In genomic region chr1:195328681-195329080, GRCh38 we compare ENCODE assay signal across 12 cellular contexts.
"Had no signal": no experiment of that assay in that cellular context is flagged by ENCODE, and none has a peak within 500 bp of the region (broad histone marks: within the 10 kb centered on the region; RNA-seq: fewer than 3 reads in every experiment).

No MANE protein-coding gene starts in this region.

- ATAC-seq: gastroesophageal sphincter, left colon, pancreas, right cardiac atrium had no signal

- H3K4me1 ChIP-seq: gastroesophageal sphincter, pancreas had no signal

- H3K27ac ChIP-seq: gastroesophageal sphincter, pancreas had no signal

- H3K4me3 ChIP-seq: gastroesophageal sphincter, pancreas, smooth muscle cell had no signal

- H3K36me3 ChIP-seq: gastroesophageal sphincter, pancreas had no signal

- DNase-seq: effector memory CD4-positive, alpha-beta T cell; kidney; left colon; mesendoderm; naive B cell; occipital lobe; pancreas; right cardiac atrium; stimulated activated CD4-positive, alpha-beta T cell treated with anti-CD3 and anti-CD28 coated beads, Interleukin-2, amount 100 ng/mL, for 48 hours; stimulated activated naive CD4-positive, alpha-beta T cell treated with Interleukin-2 at 50 U/mL for 16 hours had no signal

- H3K27me3 ChIP-seq: gastroesophageal sphincter, pancreas had no signal

- H3K9me3 ChIP-seq: gastroesophageal sphincter, pancreas had no signal
